ENCODE assay signal across 15 cellular contexts in the genomic region with DNA sequence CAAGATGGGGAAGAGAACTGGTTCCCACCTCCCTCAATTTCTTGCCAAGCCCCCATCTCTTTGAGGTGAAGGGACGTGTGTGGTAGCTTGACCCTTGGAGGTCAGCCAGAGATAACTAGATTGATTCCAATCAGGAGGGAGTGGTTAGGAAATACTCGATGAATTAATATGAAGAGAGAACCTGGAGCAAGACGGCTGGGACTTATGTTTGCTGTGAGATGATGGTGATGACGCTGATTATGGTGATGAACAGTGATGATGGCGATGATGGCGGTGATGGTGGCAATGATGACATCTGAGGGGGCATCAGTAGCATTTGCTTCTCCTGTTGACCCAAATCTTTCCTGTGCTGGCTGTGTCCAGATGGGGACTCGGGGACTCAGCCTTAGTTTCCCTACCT. TPM values are rescaled to one million over a fixed set of nuclear protein-coding genes. Genes with fewer than 3 reads are reported as not detected.
A peak's percentile ranks its signal among the peaks of the same experiment; 100 is the strongest.
DNase-seq lines count a peak whose midpoint lies in the region; ATAC-seq and TF ChIP-seq lines count a peak whose summit lies in the region.
"Had no signal": no experiment of that assay in that cellular context is flagged by ENCODE, and none has a peak within 500 bp of the region (broad histone marks: within the 10 kb centered on the region; RNA-seq: fewer than 3 reads in every experiment).

No MANE protein-coding gene starts in this region.

- H3K27ac Mint-ChIP-seq in MCF 10A (ENCODE audit: low read depth, unreplicated experiment) (peak overlapping the region; percentile 57), T-helper 17 cell (peak overlapping the region; percentile 83), type B pancreatic cell (peak overlapping the region; percentile 3)

- H3K9me3 ChIP-seq in breast epithelium (no peaks in the 10 kb centered on the region), T-helper 17 cell (ENCODE audit: control insufficient read depth, low read length, poor library complexity, severe bottlenecking) (no peaks in the 10 kb centered on the region), mesenchymal stem cell (ENCODE audit: control insufficient read depth, low read length) (no peaks in the 10 kb centered on the region), colonic mucosa (no peaks in the 10 kb centered on the region)
- H3K9me3 ChIP-seq: BE2C, SJSA1 had no signal

- H3K27me3 Mint-ChIP-seq in MCF 10A (ENCODE audit: insufficient read depth, unreplicated experiment) (no peaks in the 10 kb centered on the region), T-helper 17 cell (peaks cover 54% of the 10 kb centered on the region), type B pancreatic cell (peaks cover 4% of the 10 kb centered on the region)

- no peak overlapping the region for H3K4me2 ChIP-seq in mesenchymal stem cell (ENCODE audit: low read length, poor library complexity, severe bottlenecking)

- DNase-seq in MCF 10A (ENCODE audit: unreplicated experiment) = no peak
- no peak for DNase-seq in breast epithelium (ENCODE audit: low spot score in 2 of 2)
- DNase-seq in T-helper 17 cell = no peak
- DNase-seq in mesenchymal stem cell = no peak
- no peak for DNase-seq in type B pancreatic cell (ENCODE audit: extremely low spot score, unreplicated experiment)
- no peak for DNase-seq in NCI-H2196 (lab: John Stamatoyannopoulos, UW; ENCODE audit: unreplicated experiment)
- no peak for DNase-seq in colonic mucosa
- DNase-seq: BE2C; CD4-positive, alpha-beta memory T cell; NCI-H1417 treated with DMSO at 0.1 percent for 48 hours; NCI-H187 treated with DMSO at 0.1 percent for 48 hours; NCI-H526; PC-3 had no signal

- H3K4me1 ChIP-seq in breast epithelium = no peaks in the 10 kb centered on the region
- peaks cover 40% of the 10 kb centered on the region for H3K4me1 ChIP-seq in mesenchymal stem cell (ENCODE audit: control insufficient read depth, insufficient read depth, low read depth, low read length)
- no peaks in the 10 kb centered on the region for H3K4me1 ChIP-seq in colonic mucosa
- H3K4me1 ChIP-seq: BE2C had no signal

- H3K27ac ChIP-seq in breast epithelium = no peak overlapping the region
- no peak overlapping the region for H3K27ac ChIP-seq in mesenchymal stem cell (ENCODE audit: low read length, poor library complexity, severe bottlenecking)
- H3K27ac ChIP-seq in colonic mucosa = no peak overlapping the region
- H3K27ac ChIP-seq: SJSA1 had no signal

- H2BK15ac ChIP-seq in mesenchymal stem cell (ENCODE audit: low read depth, poor library complexity, severe bottlenecking) = no peak overlapping the region

- ATAC-seq in T-helper 17 cell (no peak), HG02678 (IDR thresholded peaks at IDR 0.05; ENCODE audit: unreplicated experiment) (no peak)
- ATAC-seq: PC-3 had no signal

- TF ChIP-seq CTCF in MCF 10A (IDR thresholded peaks at IDR 0.05; ENCODE audit: unreplicated experiment) = no peak
- no peak for TF ChIP-seq CTCF in breast epithelium (IDR thresholded peaks at IDR 0.05)
- no peak for TF ChIP-seq CTCF in type B pancreatic cell (conservative IDR thresholded peaks at IDR 0.05)
- no peak for TF ChIP-seq CTCF in colonic mucosa (IDR thresholded peaks at IDR 0.05)

- BruUV-seq in MCF 10A (replicated peaks; lab: Mats Ljungman, UMichigan) = no TSS peak

- intact Hi-C loops in MCF 10A (cut with micrococcal nuclease) (no loop called here), breast epithelium (cut with DNase I; ENCODE audit: low total_unique reads) (no loop called here), colonic mucosa (cut with DNase I) (no loop called here)

- H3K36me3 Mint-ChIP-seq in MCF 10A (ENCODE audit: insufficient read depth, unreplicated experiment) = no peaks in the 10 kb centered on the region
- H3K36me3 Mint-ChIP-seq in T-helper 17 cell (ENCODE audit: low read depth) = peaks cover 2% of the 10 kb centered on the region
- H3K36me3 Mint-ChIP-seq in type B pancreatic cell = no peaks in the 10 kb centered on the region
- H3K36me3 Mint-ChIP-seq: CD4-positive, alpha-beta memory T cell had no signal

- no peak overlapping the region for H2BK12ac ChIP-seq in mesenchymal stem cell (ENCODE audit: low read length in 2 of 2)

- H3K4me3 ChIP-seq in breast epithelium (no peak overlapping the region), mesenchymal stem cell (ENCODE audit: insufficient read depth in 1 of 2, low read depth in 1 of 2, low read length in 2 of 2) (no peak overlapping the region), colonic mucosa (no peak overlapping the region)
- H3K4me3 ChIP-seq: SJSA1 had no signal

- TF ChIP-seq POLR2A in breast epithelium (IDR thresholded peaks at IDR 0.05) = no peak

- CTCF ChIA-PET in MCF 10A (lab: Yijun Ruan, JAX) = no interaction called here

- H2BK5ac ChIP-seq in mesenchymal stem cell (ENCODE audit: low read depth, low read length, poor library complexity, severe bottlenecking) = no peak overlapping the region

- H3K23ac ChIP-seq in mesenchymal stem cell (ENCODE audit: low read length in 2 of 2) = no peak overlapping the region

- no peak overlapping the region for H3K18ac ChIP-seq in mesenchymal stem cell (ENCODE audit: low read depth in 1 of 2, low read length in 2 of 2)

- H2AFZ ChIP-seq in mesenchymal stem cell (ENCODE audit: low read depth, low read length) = no peak overlapping the region

- H4K91ac ChIP-seq in mesenchymal stem cell (ENCODE audit: low read length) = no peak overlapping the region

- H2BK120ac ChIP-seq in mesenchymal stem cell (ENCODE audit: low read depth, low read length) = no peak overlapping the region

- H3K4me1 Mint-ChIP-seq in MCF 10A (ENCODE audit: insufficient read depth, unreplicated experiment) (peaks cover 24% of the 10 kb centered on the region), T-helper 17 cell (peaks cover 50% of the 10 kb centered on the region), type B pancreatic cell (ENCODE audit: unreplicated experiment) (peaks cover 52% of the 10 kb centered on the region)

- no peaks in the 10 kb centered on the region for H3K27me3 ChIP-seq in breast epithelium
- peaks cover 0 to 79% of the 10 kb centered on the region in 2 experiments for H3K27me3 ChIP-seq in mesenchymal stem cell (ENCODE audit: control insufficient read depth in 1 of 2, insufficient read depth in 1 of 2, low read length in 2 of 2)
- no peaks in the 10 kb centered on the region for H3K27me3 ChIP-seq in colonic mucosa
- H3K27me3 ChIP-seq: BE2C, SJSA1 had no signal

- peak overlapping the region; percentile 90 for H2AK5ac ChIP-seq in mesenchymal stem cell (ENCODE audit: low read length, severe bottlenecking)

- no peak overlapping the region for H3K4me3 Mint-ChIP-seq in MCF 10A (ENCODE audit: unreplicated experiment)
- H3K4me3 Mint-ChIP-seq in T-helper 17 cell = peak overlapping the region; percentile 7
- peak overlapping the region; percentile 9 for H3K4me3 Mint-ChIP-seq in type B pancreatic cell

- POLR2A ChIA-PET in MCF 10A (lab: Yijun Ruan, JAX) = no interaction called here

- H3K4ac ChIP-seq in mesenchymal stem cell (ENCODE audit: low read depth in 1 of 2, low read length in 2 of 2) = no peak overlapping the region

- 97% methylated on average over 7 of the region's 7 CpGs for WGBS in mesenchymal stem cell

- no peaks in the 10 kb centered on the region for H3K9me3 Mint-ChIP-seq in MCF 10A (ENCODE audit: unreplicated experiment)
- no peaks in the 10 kb centered on the region for H3K9me3 Mint-ChIP-seq in type B pancreatic cell
- H3K9me3 Mint-ChIP-seq: CD4-positive, alpha-beta memory T cell had no signal

- H3K79me1 ChIP-seq in mesenchymal stem cell (replicated peaks; ENCODE audit: low read length, poor library complexity, severe bottlenecking) = no peaks in the 10 kb centered on the region

- no peak overlapping the region for H4K8ac ChIP-seq in mesenchymal stem cell (ENCODE audit: low read length)

- H3K36me3 ChIP-seq in breast epithelium (no peaks in the 10 kb centered on the region), mesenchymal stem cell (ENCODE audit: control insufficient read depth in 1 of 2, insufficient read depth in 2 of 2, low read depth in 1 of 2, low read length in 2 of 2) (no peaks in the 10 kb centered on the region), colonic mucosa (no peaks in the 10 kb centered on the region)
- H3K36me3 ChIP-seq: BE2C, SJSA1 had no signal

- H3K9ac ChIP-seq in mesenchymal stem cell (ENCODE audit: low read length) (no peak overlapping the region), colonic mucosa (ENCODE audit: low read depth in 2 of 2, low read length in 2 of 2) (no peak overlapping the region)

- H3K14ac ChIP-seq in mesenchymal stem cell (ENCODE audit: low read length in 2 of 2) = no peak overlapping the region

RNA-seq across cellular contexts. Expression of gene PADI1, which starts 0.7 kb away (rescaled TPM):
- total RNA-seq in MCF 10A (2022) (0.10 and 0.58 TPM in 2 replicates), breast epithelium (under 1 TPM in 1 of 3 donors, not detected in 2; 0.33 TPM), T-helper 17 cell (not detected), type B pancreatic cell (ENCODE audit: low replicate concordance) (21.2 and 35.5 TPM in 2 replicates), colonic mucosa (under 1 TPM; 0.47 to 0.50 TPM)
- polyA plus RNA-seq in mesenchymal stem cell (2013, experiment 1 of 2) = 0.03 TPM
- polyA plus RNA-seq in mesenchymal stem cell (2013, experiment 2 of 2) = 0.10 TPM
- total RNA-seq: CD4-positive, alpha-beta memory T cell had no signal
- polyA plus RNA-seq: CD4-positive, alpha-beta memory T cell had no signal

RNA-seq across cellular contexts. Expression of gene PADI3, which starts 43.2 kb away (rescaled TPM):
- total RNA-seq in MCF 10A (2022) = 0.12 TPM in 1 of 2 replicates, not detected in the other
- not detected for total RNA-seq in breast epithelium
- total RNA-seq in T-helper 17 cell = not detected
- polyA plus RNA-seq in mesenchymal stem cell (2013, experiment 1 of 2) = not detected
- polyA plus RNA-seq in mesenchymal stem cell (2013, experiment 2 of 2) = 0.01 TPM
- total RNA-seq in type B pancreatic cell (ENCODE audit: low replicate concordance) = not detected in 2 replicates
- total RNA-seq in colonic mucosa = under 1 TPM in 1 of 2 donors, not detected in 1; 0.13 TPM
- total RNA-seq: CD4-positive, alpha-beta memory T cell had no signal
- polyA plus RNA-seq: CD4-positive, alpha-beta memory T cell had no signal

Comparison
In these comparisons a context has a peak if more than half of its experiments do, and no peak if none do; other contexts are left out.
1. H3K27ac Mint-ChIP-seq: peak in every context shown above with its lines; median percentile 83 in T-helper 17 cell; 57 in MCF 10A; 3 in type B pancreatic cell.
2. RNA of gene PADI1, which starts 0.7 kb away (total RNA-seq): 21.2 to 35.5 TPM in type B pancreatic cell; 0.10 to 0.58 TPM in MCF 10A, 0.47 to 0.50 TPM in colonic mucosa, 0.33 TPM in breast epithelium and not detected in T-helper 17 cell; every median in the first group is over 10 times any median in the second.